20 cellular contexts compared by ENCODE assay signal in genomic region chr15:41256103-41256502, GRCh38. TPM values are rescaled to one million over a fixed set of nuclear protein-coding genes. Genes with fewer than 3 reads are reported as not detected.
DNase-seq lines count a peak whose midpoint lies in the region; ATAC-seq, FAIRE-seq and TF ChIP-seq lines count a peak whose summit lies in the region.
"Had no signal": no experiment of that assay in that cellular context is flagged by ENCODE, and none has a peak within 500 bp of the region (broad histone marks: within the 10 kb centered on the region; RNA-seq: fewer than 3 reads in every experiment).

No MANE protein-coding gene starts in this region.

- no peaks in the 10 kb centered on the region for H3K36me3 Mint-ChIP-seq in Calu3 (ENCODE audit: insufficient read depth, unreplicated experiment)
- H3K36me3 Mint-ChIP-seq in activated T-cell treated with anti-CD3 and anti-CD28 coated beads, Interleukin-2, amount 50 U/mL, for 72 hours (ENCODE audit: insufficient read depth in 2 of 2) = no peaks in the 10 kb centered on the region
- H3K36me3 Mint-ChIP-seq in neural progenitor cell = peaks cover 6% of the 10 kb centered on the region

- H3K4me3 ChIP-seq in adipocyte (ENCODE audit: low read length) (peak overlapping the region; percentile 17), HepG2 (replicated peaks in 1 of 3; ENCODE audit: insufficient read depth in 1 of 3, low read depth in 2 of 3, low read length in 3 of 3) (no peak overlapping the region), neural progenitor cell (no peak overlapping the region)
- H3K4me3 ChIP-seq: SJSA1 had no signal

- FAIRE-seq in HepG2 (lab: Jason Lieb, UNC) = no peak
- FAIRE-seq: GM19239 had no signal

- H3K4me3 Mint-ChIP-seq in Calu3 (ENCODE audit: low read depth, unreplicated experiment) (no peak overlapping the region), neural progenitor cell (no peak overlapping the region)
- no peak overlapping the region for H3K4me3 Mint-ChIP-seq in activated T-cell treated with anti-CD3 and anti-CD28 coated beads, Interleukin-2, amount 50 U/mL, for 72 hours
- H3K4me3 Mint-ChIP-seq: CD14-positive monocyte, IgD-negative memory B cell had no signal

- TF ChIP-seq POLR2A in HepG2 (IDR thresholded peaks at IDR 0.05; ENCODE audit: insufficient read depth in 1 of 2, low read depth in 2 of 2, low read length in 2 of 2) = no peak

- BruUV-seq in Calu3 (replicated peaks; lab: Mats Ljungman, UMichigan) (no TSS peak), HepG2 (replicated peaks; lab: Mats Ljungman, UMichigan) (no TSS peak)

- H3K79me2 ChIP-seq in HepG2 (ENCODE audit: insufficient read depth, low read length) (no peaks in the 10 kb centered on the region), neural progenitor cell (ENCODE audit: low read depth) (no peaks in the 10 kb centered on the region)

- POLR2A ChIA-PET in HepG2 (lab: Yijun Ruan, JAX) = interaction anchor here (0.8 to 1.1 kb wide), 3 partner anchors 15 to 28 kb away, joined by 3 to 7 read pairs (median 3); partner anchors contain the start of genes CHP1 and EXD1

- WGBS in HepG2 (ENCODE audit: low lambda C conversion rate) = 96% methylated on average over 3 of the region's 3 CpGs

- H4K20me1 ChIP-seq in HepG2 (ENCODE audit: insufficient read depth, low read length) (no peaks in the 10 kb centered on the region), neural progenitor cell (ENCODE audit: low read depth) (no peaks in the 10 kb centered on the region)

- H3K4me2 ChIP-seq in HepG2 (ENCODE audit: low read depth, low read length) = peak overlapping the region; percentile 33
- no peak overlapping the region for H3K4me2 ChIP-seq in neural progenitor cell

- H3K36me3 ChIP-seq in adipocyte (ENCODE audit: control insufficient read depth, insufficient read depth, low read length, severe bottlenecking) = peaks cover 47% of the 10 kb centered on the region
- H3K36me3 ChIP-seq in HepG2 (replicated peaks in 1 of 2; ENCODE audit: control insufficient read depth in 1 of 2, insufficient read depth in 2 of 2, low read length in 2 of 2) = peaks cover 0 to 9% of the 10 kb centered on the region in 2 experiments; a peak in 2 of 5 replicates
- H3K36me3 ChIP-seq in neural progenitor cell = no peaks in the 10 kb centered on the region

- no peaks in the 10 kb centered on the region for H3K9me3 Mint-ChIP-seq in Calu3 (ENCODE audit: low read depth, unreplicated experiment)
- no peaks in the 10 kb centered on the region for H3K9me3 Mint-ChIP-seq in activated T-cell treated with anti-CD3 and anti-CD28 coated beads, Interleukin-2, amount 50 U/mL, for 72 hours
- H3K9me3 Mint-ChIP-seq in neural progenitor cell = no peaks in the 10 kb centered on the region
- H3K9me3 Mint-ChIP-seq: CD14-positive monocyte, IgD-negative memory B cell had no signal

- intact Hi-C loops in Calu3 (cut with micrococcal nuclease; ENCODE audit: unreplicated experiment) = loop anchor here (10.0 kb wide), 1 partner anchor 79 kb away; the partner anchor contains the start of genes NUSAP1 and OIP5
- intact Hi-C loops in HepG2 (cut with micrococcal nuclease; ENCODE audit: unreplicated experiment) = no loop called here

- H3K27me3 Mint-ChIP-seq in Calu3 (ENCODE audit: unreplicated experiment) (no peaks in the 10 kb centered on the region), neural progenitor cell (ENCODE audit: insufficient read depth, low read depth) (peaks cover 2% of the 10 kb centered on the region)
- no peaks in the 10 kb centered on the region for H3K27me3 Mint-ChIP-seq in activated T-cell treated with anti-CD3 and anti-CD28 coated beads, Interleukin-2, amount 50 U/mL, for 72 hours (ENCODE audit: low read depth)
- H3K27me3 Mint-ChIP-seq: IgD-negative memory B cell had no signal

- no peaks in the 10 kb centered on the region for H3F3A ChIP-seq in neural progenitor cell (ENCODE audit: low read depth)

- CTCF ChIA-PET in Calu3 (lab: Charles Lee) = no interaction called here
- CTCF ChIA-PET in HepG2 (lab: Yijun Ruan, JAX; ENCODE audit: low intra/inter-chr PET ratio, low total read pairs) = no interaction called here

- H3K4me1 ChIP-seq in adipocyte (ENCODE audit: control insufficient read depth, insufficient read depth, low read length) (peaks cover 61% of the 10 kb centered on the region), HepG2 (ENCODE audit: insufficient read depth, low read length) (peaks cover 66% of the 10 kb centered on the region), neural progenitor cell (no peaks in the 10 kb centered on the region)
- H3K4me1 ChIP-seq: SJSA1 had no signal

- no peak for ATAC-seq in HepG2
- ATAC-seq in activated T-cell treated with anti-CD3 and anti-CD28 coated beads, Interleukin-2, amount 50 U/mL, for 72 hours (replicated peaks in 1 of 2) = no peak

- H3K4me1 Mint-ChIP-seq in Calu3 (ENCODE audit: low read depth, unreplicated experiment) (peaks cover 18% of the 10 kb centered on the region), neural progenitor cell (no peaks in the 10 kb centered on the region)
- H3K4me1 Mint-ChIP-seq in activated T-cell treated with anti-CD3 and anti-CD28 coated beads, Interleukin-2, amount 50 U/mL, for 72 hours (ENCODE audit: low read depth) = no peaks in the 10 kb centered on the region

- H3K9ac ChIP-seq in adipocyte (ENCODE audit: low read length) = peak overlapping the region; percentile 39
- no peak overlapping the region for H3K9ac ChIP-seq in HepG2 (ENCODE audit: insufficient read depth, low read depth, low read length)
- no peak overlapping the region for H3K9ac ChIP-seq in neural progenitor cell

- TF ChIP-seq CTCF in Calu3 (IDR thresholded peaks at IDR 0.05; ENCODE audit: unreplicated experiment) (no peak), HepG2 (CRISPR knock-in tag; IDR thresholded peaks at IDR 0.05) (no peak), neural progenitor cell (IDR thresholded peaks at IDR 0.05) (no peak)

- TF ChIP-seq EP300 in HepG2 (IDR thresholded peaks at IDR 0.05; ENCODE audit: low read depth in 2 of 2, low read length in 2 of 2) (no peak), HepG2 (CRISPR knock-in tag; IDR thresholded peaks at IDR 0.05; ENCODE audit: borderline replicate concordance) (no peak)

- no peaks in the 10 kb centered on the region for H3K27me3 ChIP-seq in adipocyte (replicated peaks; ENCODE audit: control insufficient read depth, insufficient read depth, low read length)
- H3K27me3 ChIP-seq in HepG2 (ENCODE audit: control insufficient read depth in 1 of 2, insufficient read depth in 2 of 2, low read length in 2 of 2) = no peaks in the 10 kb centered on the region
- no peaks in the 10 kb centered on the region for H3K27me3 ChIP-seq in neural progenitor cell
- H3K27me3 ChIP-seq: SJSA1 had no signal

- no peak for DNase-seq in Calu3
- no peak for DNase-seq in adipocyte (ENCODE audit: low read depth)
- DNase-seq in HepG2 (ENCODE audit: low spot score) = no peak
- DNase-seq in renal cortical epithelial cell (ENCODE audit: low read depth) = peak; percentile 21
- DNase-seq in NCI-H524 (lab: John Stamatoyannopoulos, UW) = no peak
- no peak for DNase-seq in activated T-cell treated with anti-CD3 and anti-CD28 coated beads, Interleukin-2, amount 50 U/mL, for 72 hours
- DNase-seq in DMS53 treated with DMSO at 0.1 percent for 48 hours (lab: John Stamatoyannopoulos, UW; ENCODE audit: unreplicated experiment) = no peak
- DNase-seq in neural progenitor cell (ENCODE audit: low spot score) = no peak
- DNase-seq: ACHN, DMS153, H7, NCI-H187 treated with DMSO at 0.1 percent for 48 hours, NCI-H2171, NCI-H446, NCI-H748 treated with DMSO at 0.1 percent for 48 hours had no signal

- H3K27ac Mint-ChIP-seq in Calu3 (ENCODE audit: unreplicated experiment) (peak overlapping the region; percentile 30), neural progenitor cell (no peak overlapping the region)
- H3K27ac Mint-ChIP-seq in activated T-cell treated with anti-CD3 and anti-CD28 coated beads, Interleukin-2, amount 50 U/mL, for 72 hours = no peak overlapping the region
- H3K27ac Mint-ChIP-seq: IgD-negative memory B cell had no signal

- TF ChIP-seq RAD21 in HepG2 (CRISPR knock-in tag; IDR thresholded peaks at IDR 0.05) = no peak

- no peaks in the 10 kb centered on the region for H3K9me3 ChIP-seq in adipocyte (ENCODE audit: control insufficient read depth, low read length)
- no peaks in the 10 kb centered on the region for H3K9me3 ChIP-seq in HepG2 (ENCODE audit: low read length)
- no peaks in the 10 kb centered on the region for H3K9me3 ChIP-seq in neural progenitor cell (ENCODE audit: low read depth)
- H3K9me3 ChIP-seq: SJSA1 had no signal

- H3K27ac ChIP-seq in HepG2 (ENCODE audit: extremely low read length, insufficient read depth, low read length) (peak overlapping the region; percentile 58), neural progenitor cell (no peak overlapping the region)
- H3K27ac ChIP-seq: SJSA1 had no signal

- no peak overlapping the region for H2AFZ ChIP-seq in HepG2 (ENCODE audit: low read length)
- H2AFZ ChIP-seq in neural progenitor cell (replicated peaks) = no peak overlapping the region

- in situ Hi-C loops in HepG2 (cut with HindIII; ENCODE audit: extremely low pct_ligation_motif_present, low pct_unique_long_range_greater_than_20kb) = no loop called here

RNA-seq across cellular contexts. Expression of gene CHP1, which starts 25.0 kb away (rescaled TPM):
- 67.1 and 67.7 TPM in 2 replicates for total RNA-seq in Calu3 (2022)
- total RNA-seq in HepG2 (2016; rRNA removed; fragmentation: Illumina TruSeq; extraction: Trizol) = 76.4 and 111 TPM in 2 replicates
- total RNA-seq in HepG2 (2016; cell fraction: cytosol; rRNA removed; fragmentation: Illumina TruSeq; extraction: Trizol; ENCODE audit: low read depth) = 15.1 and 16.0 TPM in 2 replicates
- total RNA-seq in HepG2 (2016; cell fraction: insoluble cytoplasmic fraction; rRNA removed; fragmentation: Illumina TruSeq; extraction: Trizol) = 75.0 and 101 TPM in 2 replicates
- total RNA-seq in HepG2 (2016; cell fraction: membrane; rRNA removed; fragmentation: Illumina TruSeq; extraction: Trizol) = 70.4 and 71.1 TPM in 2 replicates
- total RNA-seq in HepG2 (2016; cell fraction: nucleus; rRNA removed; fragmentation: Illumina TruSeq; extraction: Trizol) = 31.5 and 40.8 TPM in 2 replicates
- polyA plus RNA-seq in HepG2 (2011; rRNA removed) = 43.4 and 49.6 TPM in 2 replicates
- polyA plus RNA-seq in HepG2 (2011; cell fraction: cytosol; rRNA removed) = 28.8 and 41.5 TPM in 2 replicates
- polyA plus RNA-seq in HepG2 (2011; cell fraction: nucleus; rRNA removed) = 7.9 and 12.2 TPM in 2 replicates
- polyA plus RNA-seq in HepG2 (2012) = 36.9 and 37.1 TPM in 2 replicates
- polyA plus RNA-seq in HepG2 (2016; cell fraction: cytosol; fragmentation: Illumina TruSeq; extraction: Trizol; ENCODE audit: low read depth) = 12.6 and 13.2 TPM in 2 replicates
- polyA plus RNA-seq in HepG2 (2016; cell fraction: insoluble cytoplasmic fraction; fragmentation: Illumina TruSeq; extraction: Trizol; ENCODE audit: low read depth) = 98.0 and 106 TPM in 2 replicates
- polyA plus RNA-seq in HepG2 (2016; cell fraction: membrane; fragmentation: Illumina TruSeq; extraction: Trizol; ENCODE audit: low read depth) = 44.2 and 48.2 TPM in 2 replicates
- polyA plus RNA-seq in HepG2 (2016; cell fraction: nucleus; fragmentation: Illumina TruSeq; extraction: Trizol; ENCODE audit: insufficient read depth, low read depth) = 52.2 and 55.5 TPM in 2 replicates
- 53.5 and 120 TPM in 2 replicates for polyA minus RNA-seq in HepG2 (2011; rRNA and poly(A)+ RNA removed; ENCODE audit: low replicate concordance)
- polyA minus RNA-seq in HepG2 (2011; cell fraction: cytosol; rRNA and poly(A)+ RNA removed) = 49.6 and 77.6 TPM in 2 replicates
- polyA minus RNA-seq in HepG2 (2011; cell fraction: nucleus; rRNA and poly(A)+ RNA removed) = 13.8 and 19.5 TPM in 2 replicates
- 130 and 161 TPM in 2 replicates for total RNA-seq in renal cortical epithelial cell
- total RNA-seq in activated T-cell treated with anti-CD3 and anti-CD28 coated beads, Interleukin-2, amount 50 U/mL, for 72 hours = 10 to 100 TPM; 45.0 to 46.7 TPM
- 133 and 144 TPM in 2 replicates for total RNA-seq in neural progenitor cell (ENCODE audit: low replicate concordance)

RNA-seq across cellular contexts. Expression of gene EXD1, which starts 25.5 kb away (rescaled TPM):
- total RNA-seq in Calu3 (2022) (not detected in 2 replicates), HepG2 (2016; rRNA removed; fragmentation: Illumina TruSeq; extraction: Trizol) (not detected in 2 replicates), renal cortical epithelial cell (not detected in 2 replicates), neural progenitor cell (ENCODE audit: low replicate concordance) (0.06 and 0.41 TPM in 2 replicates)
- total RNA-seq in HepG2 (2016; cell fraction: cytosol; rRNA removed; fragmentation: Illumina TruSeq; extraction: Trizol; ENCODE audit: low read depth) = not detected in 2 replicates
- total RNA-seq in HepG2 (2016; cell fraction: insoluble cytoplasmic fraction; rRNA removed; fragmentation: Illumina TruSeq; extraction: Trizol) = not detected in 2 replicates
- total RNA-seq in HepG2 (2016; cell fraction: membrane; rRNA removed; fragmentation: Illumina TruSeq; extraction: Trizol) = not detected in 2 replicates
- total RNA-seq in HepG2 (2016; cell fraction: nucleus; rRNA removed; fragmentation: Illumina TruSeq; extraction: Trizol) = not detected in 2 replicates
- not detected in 2 replicates for polyA plus RNA-seq in HepG2 (2011; rRNA removed)
- not detected in 2 replicates for polyA plus RNA-seq in HepG2 (2011; cell fraction: cytosol; rRNA removed)
- not detected in 2 replicates for polyA plus RNA-seq in HepG2 (2011; cell fraction: nucleus; rRNA removed)
- polyA plus RNA-seq in HepG2 (2012) = not detected in 2 replicates
- polyA plus RNA-seq in HepG2 (2016; cell fraction: cytosol; fragmentation: Illumina TruSeq; extraction: Trizol; ENCODE audit: low read depth) = not detected in 2 replicates
- polyA plus RNA-seq in HepG2 (2016; cell fraction: insoluble cytoplasmic fraction; fragmentation: Illumina TruSeq; extraction: Trizol; ENCODE audit: low read depth) = not detected in 2 replicates
- polyA plus RNA-seq in HepG2 (2016; cell fraction: membrane; fragmentation: Illumina TruSeq; extraction: Trizol; ENCODE audit: low read depth) = not detected in 2 replicates
- polyA plus RNA-seq in HepG2 (2016; cell fraction: nucleus; fragmentation: Illumina TruSeq; extraction: Trizol; ENCODE audit: insufficient read depth, low read depth) = not detected in 2 replicates
- polyA minus RNA-seq in HepG2 (2011; rRNA and poly(A)+ RNA removed; ENCODE audit: low replicate concordance) = 1.2 TPM in 1 of 2 replicates, not detected in the other
- polyA minus RNA-seq in HepG2 (2011; cell fraction: cytosol; rRNA and poly(A)+ RNA removed) = not detected in 2 replicates
- not detected in 2 replicates for polyA minus RNA-seq in HepG2 (2011; cell fraction: nucleus; rRNA and poly(A)+ RNA removed)
- total RNA-seq in activated T-cell treated with anti-CD3 and anti-CD28 coated beads, Interleukin-2, amount 50 U/mL, for 72 hours = not detected
- total RNA-seq: HT-29, SJSA1 had no signal
- polyA plus RNA-seq: IgD-negative memory B cell had no signal
